In genomic region chr20:62923669-62924566, GRCh38 we compare ENCODE assay signal across 1 cellular context.
TF ChIP-seq lines count a peak whose summit lies in the region.

No MANE protein-coding gene starts in this region.

TF ChIP-seq in HepG2, 621 proteins besides CTCF, POLR2A, EP300 and RAD21 (continues in another document):
- no peak for TF ChIP-seq BCL3 (CRISPR knock-in tag; IDR thresholded peaks at IDR 0.05)
- TF ChIP-seq, protein P1, sequence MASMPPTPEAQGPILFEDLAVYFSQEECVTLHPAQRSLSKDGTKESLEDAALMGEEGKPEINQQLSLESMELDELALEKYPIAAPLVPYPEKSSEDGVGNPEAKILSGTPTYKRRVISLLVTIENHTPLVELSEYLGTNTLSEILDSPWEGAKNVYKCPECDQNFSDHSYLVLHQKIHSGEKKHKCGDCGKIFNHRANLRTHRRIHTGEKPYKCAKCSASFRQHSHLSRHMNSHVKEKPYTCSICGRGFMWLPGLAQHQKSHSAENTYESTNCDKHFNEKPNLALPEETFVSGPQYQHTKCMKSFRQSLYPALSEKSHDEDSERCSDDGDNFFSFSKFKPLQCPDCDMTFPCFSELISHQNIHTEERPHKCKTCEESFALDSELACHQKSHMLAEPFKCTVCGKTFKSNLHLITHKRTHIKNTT (CRISPR knock-in tag; IDR thresholded peaks at IDR 0.05) = no peak
- TF ChIP-seq TEAD2 (CRISPR knock-in tag; IDR thresholded peaks at IDR 0.05) = no peak
- TF ChIP-seq MAZ (IDR thresholded peaks at IDR 0.05; ENCODE audit: borderline replicate concordance, low read depth, low read length) = no peak
- TF ChIP-seq MAZ (CRISPR knock-in tag; IDR thresholded peaks at IDR 0.05; ENCODE audit: low read depth) = no peak
- peak; percentile 32; the same call in 1 of the 2 replicates for TF ChIP-seq MIER2 (CRISPR knock-in tag; IDR thresholded peaks at IDR 0.05)
- TF ChIP-seq ZNF260 (CRISPR knock-in tag; IDR thresholded peaks at IDR 0.05; ENCODE audit: borderline replicate concordance, low read depth) = no peak
- TF ChIP-seq, protein P2, sequence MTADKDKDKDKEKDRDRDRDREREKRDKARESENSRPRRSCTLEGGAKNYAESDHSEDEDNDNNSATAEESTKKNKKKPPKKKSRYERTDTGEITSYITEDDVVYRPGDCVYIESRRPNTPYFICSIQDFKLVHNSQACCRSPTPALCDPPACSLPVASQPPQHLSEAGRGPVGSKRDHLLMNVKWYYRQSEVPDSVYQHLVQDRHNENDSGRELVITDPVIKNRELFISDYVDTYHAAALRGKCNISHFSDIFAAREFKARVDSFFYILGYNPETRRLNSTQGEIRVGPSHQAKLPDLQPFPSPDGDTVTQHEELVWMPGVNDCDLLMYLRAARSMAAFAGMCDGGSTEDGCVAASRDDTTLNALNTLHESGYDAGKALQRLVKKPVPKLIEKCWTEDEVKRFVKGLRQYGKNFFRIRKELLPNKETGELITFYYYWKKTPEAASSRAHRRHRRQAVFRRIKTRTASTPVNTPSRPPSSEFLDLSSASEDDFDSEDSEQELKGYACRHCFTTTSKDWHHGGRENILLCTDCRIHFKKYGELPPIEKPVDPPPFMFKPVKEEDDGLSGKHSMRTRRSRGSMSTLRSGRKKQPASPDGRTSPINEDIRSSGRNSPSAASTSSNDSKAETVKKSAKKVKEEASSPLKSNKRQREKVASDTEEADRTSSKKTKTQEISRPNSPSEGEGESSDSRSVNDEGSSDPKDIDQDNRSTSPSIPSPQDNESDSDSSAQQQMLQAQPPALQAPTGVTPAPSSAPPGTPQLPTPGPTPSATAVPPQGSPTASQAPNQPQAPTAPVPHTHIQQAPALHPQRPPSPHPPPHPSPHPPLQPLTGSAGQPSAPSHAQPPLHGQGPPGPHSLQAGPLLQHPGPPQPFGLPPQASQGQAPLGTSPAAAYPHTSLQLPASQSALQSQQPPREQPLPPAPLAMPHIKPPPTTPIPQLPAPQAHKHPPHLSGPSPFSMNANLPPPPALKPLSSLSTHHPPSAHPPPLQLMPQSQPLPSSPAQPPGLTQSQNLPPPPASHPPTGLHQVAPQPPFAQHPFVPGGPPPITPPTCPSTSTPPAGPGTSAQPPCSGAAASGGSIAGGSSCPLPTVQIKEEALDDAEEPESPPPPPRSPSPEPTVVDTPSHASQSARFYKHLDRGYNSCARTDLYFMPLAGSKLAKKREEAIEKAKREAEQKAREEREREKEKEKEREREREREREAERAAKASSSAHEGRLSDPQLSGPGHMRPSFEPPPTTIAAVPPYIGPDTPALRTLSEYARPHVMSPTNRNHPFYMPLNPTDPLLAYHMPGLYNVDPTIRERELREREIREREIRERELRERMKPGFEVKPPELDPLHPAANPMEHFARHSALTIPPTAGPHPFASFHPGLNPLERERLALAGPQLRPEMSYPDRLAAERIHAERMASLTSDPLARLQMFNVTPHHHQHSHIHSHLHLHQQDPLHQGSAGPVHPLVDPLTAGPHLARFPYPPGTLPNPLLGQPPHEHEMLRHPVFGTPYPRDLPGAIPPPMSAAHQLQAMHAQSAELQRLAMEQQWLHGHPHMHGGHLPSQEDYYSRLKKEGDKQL (CRISPR knock-in tag; IDR thresholded peaks at IDR 0.05; ENCODE audit: low read depth) = 0 out of 2 replicates have a peak, but pooled peaks have one; percentile 56
- no peak for TF ChIP-seq NFKB2 (CRISPR knock-in tag; IDR thresholded peaks at IDR 0.05; ENCODE audit: borderline replicate concordance)
- no peak for TF ChIP-seq ZSCAN31 (CRISPR knock-in tag; IDR thresholded peaks at IDR 0.05; ENCODE audit: low read depth)
- no peak for TF ChIP-seq GABPA (IDR thresholded peaks at IDR 0.05; ENCODE audit: low read depth, low read length)
- TF ChIP-seq GABPA (CRISPR knock-in tag; IDR thresholded peaks at IDR 0.05; ENCODE audit: low read depth) = peak; percentile 13; the same call in 1 of the 2 replicates
- no peak; the same call in 1 of the 2 replicates for TF ChIP-seq ZNF124 (CRISPR knock-in tag; IDR thresholded peaks at IDR 0.05)
- no peak for TF ChIP-seq MTA1 (CRISPR knock-in tag; IDR thresholded peaks at IDR 0.05; ENCODE audit: borderline replicate concordance)
- TF ChIP-seq HOXA5 (CRISPR knock-in tag; IDR thresholded peaks at IDR 0.05) = no peak
- TF ChIP-seq ZNF224 (CRISPR knock-in tag; IDR thresholded peaks at IDR 0.05) = no peak
- TF ChIP-seq ZNF20 (CRISPR knock-in tag; IDR thresholded peaks at IDR 0.05) = no peak
- no peak for TF ChIP-seq GPN1 (CRISPR knock-in tag; IDR thresholded peaks at IDR 0.05; ENCODE audit: borderline replicate concordance)
- TF ChIP-seq, protein P3, sequence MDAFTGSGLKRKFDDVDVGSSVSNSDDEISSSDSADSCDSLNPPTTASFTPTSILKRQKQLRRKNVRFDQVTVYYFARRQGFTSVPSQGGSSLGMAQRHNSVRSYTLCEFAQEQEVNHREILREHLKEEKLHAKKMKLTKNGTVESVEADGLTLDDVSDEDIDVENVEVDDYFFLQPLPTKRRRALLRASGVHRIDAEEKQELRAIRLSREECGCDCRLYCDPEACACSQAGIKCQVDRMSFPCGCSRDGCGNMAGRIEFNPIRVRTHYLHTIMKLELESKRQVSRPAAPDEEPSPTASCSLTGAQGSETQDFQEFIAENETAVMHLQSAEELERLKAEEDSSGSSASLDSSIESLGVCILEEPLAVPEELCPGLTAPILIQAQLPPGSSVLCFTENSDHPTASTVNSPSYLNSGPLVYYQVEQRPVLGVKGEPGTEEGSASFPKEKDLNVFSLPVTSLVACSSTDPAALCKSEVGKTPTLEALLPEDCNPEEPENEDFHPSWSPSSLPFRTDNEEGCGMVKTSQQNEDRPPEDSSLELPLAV (CRISPR knock-in tag; conservative IDR thresholded peaks at IDR 0.05; ENCODE audit: low read depth) = no peak
- TF ChIP-seq THAP9 (CRISPR knock-in tag; IDR thresholded peaks at IDR 0.05; ENCODE audit: borderline replicate concordance) = no peak
- TF ChIP-seq ZNF570 (CRISPR knock-in tag; IDR thresholded peaks at IDR 0.05; ENCODE audit: borderline replicate concordance) = no peak
- TF ChIP-seq GATAD2A (CRISPR knock-in tag; IDR thresholded peaks at IDR 0.05) = peak; percentile 82
- TF ChIP-seq STAG1 (CRISPR knock-in tag; IDR thresholded peaks at IDR 0.05) = no peak
- no peak for TF ChIP-seq ATAD3A (CRISPR knock-in tag; IDR thresholded peaks at IDR 0.05)
- TF ChIP-seq MAFF (IDR thresholded peaks at IDR 0.05; ENCODE audit: low read depth, low read length) = peak; percentile 3; the same call in 1 of the 2 replicates
- TF ChIP-seq SKI (IDR thresholded peaks at IDR 0.05; ENCODE audit: partially characterized antibody) = peak; percentile 79
- TF ChIP-seq FOXA1 (IDR thresholded peaks at IDR 0.05) = no peak
- TF ChIP-seq FOXA1 (CRISPR knock-in tag; IDR thresholded peaks at IDR 0.05) = peak; percentile 85
- TF ChIP-seq ZNF136 (CRISPR knock-in tag; IDR thresholded peaks at IDR 0.05; ENCODE audit: low read depth) = no peak
- no peak for TF ChIP-seq ZNF75D (CRISPR knock-in tag; IDR thresholded peaks at IDR 0.05; ENCODE audit: borderline replicate concordance)
- TF ChIP-seq HOXD1 (CRISPR knock-in tag; IDR thresholded peaks at IDR 0.05) = no peak
- no peak for TF ChIP-seq FLYWCH1 (CRISPR knock-in tag; IDR thresholded peaks at IDR 0.05)
- TF ChIP-seq, protein P4, sequence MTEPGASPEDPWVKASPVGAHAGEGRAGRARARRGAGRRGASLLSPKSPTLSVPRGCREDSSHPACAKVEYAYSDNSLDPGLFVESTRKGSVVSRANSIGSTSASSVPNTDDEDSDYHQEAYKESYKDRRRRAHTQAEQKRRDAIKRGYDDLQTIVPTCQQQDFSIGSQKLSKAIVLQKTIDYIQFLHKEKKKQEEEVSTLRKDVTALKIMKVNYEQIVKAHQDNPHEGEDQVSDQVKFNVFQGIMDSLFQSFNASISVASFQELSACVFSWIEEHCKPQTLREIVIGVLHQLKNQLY (CRISPR knock-in tag; IDR thresholded peaks at IDR 0.05) = peak; percentile 50
- TF ChIP-seq ZNF3 (CRISPR knock-in tag; IDR thresholded peaks at IDR 0.05) = peak; percentile 64; the same call in 1 of the 2 replicates
- no peak for TF ChIP-seq RARG (CRISPR knock-in tag; IDR thresholded peaks at IDR 0.05; ENCODE audit: low read depth)
- no peak; the same call in 1 of the 2 replicates for TF ChIP-seq ZNF337 (CRISPR knock-in tag; IDR thresholded peaks at IDR 0.05; ENCODE audit: borderline replicate concordance, low read depth)
- no peak for TF ChIP-seq ZBTB46 (CRISPR knock-in tag; IDR thresholded peaks at IDR 0.05; ENCODE audit: borderline replicate concordance)
- peak; percentile 3; the same call in 1 of the 2 replicates for TF ChIP-seq MED1 (CRISPR knock-in tag; IDR thresholded peaks at IDR 0.05)
- TF ChIP-seq GATA4 (IDR thresholded peaks at IDR 0.05; ENCODE audit: borderline replicate concordance, low read depth) = no peak
- TF ChIP-seq ZNF775 (CRISPR knock-in tag; IDR thresholded peaks at IDR 0.05; ENCODE audit: borderline replicate concordance) = no peak
- no peak for TF ChIP-seq TCF12 (IDR thresholded peaks at IDR 0.05)
- no peak; the same call in 1 of the 2 replicates for TF ChIP-seq TCF12 (CRISPR knock-in tag; IDR thresholded peaks at IDR 0.05)
- TF ChIP-seq, protein P5, sequence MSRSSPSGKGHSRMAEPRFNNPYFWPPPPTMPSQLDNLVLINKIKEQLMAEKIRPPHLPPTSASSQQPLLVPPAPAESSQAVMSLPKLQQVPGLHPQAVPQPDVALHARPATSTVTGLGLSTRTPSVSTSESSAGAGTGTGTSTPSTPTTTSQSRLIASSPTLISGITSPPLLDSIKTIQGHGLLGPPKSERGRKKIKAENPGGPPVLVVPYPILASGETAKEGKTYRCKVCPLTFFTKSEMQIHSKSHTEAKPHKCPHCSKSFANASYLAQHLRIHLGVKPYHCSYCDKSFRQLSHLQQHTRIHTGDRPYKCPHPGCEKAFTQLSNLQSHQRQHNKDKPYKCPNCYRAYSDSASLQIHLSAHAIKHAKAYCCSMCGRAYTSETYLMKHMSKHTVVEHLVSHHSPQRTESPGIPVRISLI (CRISPR knock-in tag; IDR thresholded peaks at IDR 0.05; ENCODE audit: borderline replicate concordance) = no peak
- TF ChIP-seq KLF15 (CRISPR knock-in tag; IDR thresholded peaks at IDR 0.05; ENCODE audit: borderline replicate concordance) = no peak; the same call in 1 of the 2 replicates
- peak; percentile 75; the same call in 1 of the 2 replicates for TF ChIP-seq KAT8 (CRISPR knock-in tag; IDR thresholded peaks at IDR 0.05)
- TF ChIP-seq ZNF605 (CRISPR knock-in tag; IDR thresholded peaks at IDR 0.05) = no peak
- TF ChIP-seq CHD4 (IDR thresholded peaks at IDR 0.05; ENCODE audit: borderline replicate concordance, low read length) = peak; percentile 100
- TF ChIP-seq, protein P6, sequence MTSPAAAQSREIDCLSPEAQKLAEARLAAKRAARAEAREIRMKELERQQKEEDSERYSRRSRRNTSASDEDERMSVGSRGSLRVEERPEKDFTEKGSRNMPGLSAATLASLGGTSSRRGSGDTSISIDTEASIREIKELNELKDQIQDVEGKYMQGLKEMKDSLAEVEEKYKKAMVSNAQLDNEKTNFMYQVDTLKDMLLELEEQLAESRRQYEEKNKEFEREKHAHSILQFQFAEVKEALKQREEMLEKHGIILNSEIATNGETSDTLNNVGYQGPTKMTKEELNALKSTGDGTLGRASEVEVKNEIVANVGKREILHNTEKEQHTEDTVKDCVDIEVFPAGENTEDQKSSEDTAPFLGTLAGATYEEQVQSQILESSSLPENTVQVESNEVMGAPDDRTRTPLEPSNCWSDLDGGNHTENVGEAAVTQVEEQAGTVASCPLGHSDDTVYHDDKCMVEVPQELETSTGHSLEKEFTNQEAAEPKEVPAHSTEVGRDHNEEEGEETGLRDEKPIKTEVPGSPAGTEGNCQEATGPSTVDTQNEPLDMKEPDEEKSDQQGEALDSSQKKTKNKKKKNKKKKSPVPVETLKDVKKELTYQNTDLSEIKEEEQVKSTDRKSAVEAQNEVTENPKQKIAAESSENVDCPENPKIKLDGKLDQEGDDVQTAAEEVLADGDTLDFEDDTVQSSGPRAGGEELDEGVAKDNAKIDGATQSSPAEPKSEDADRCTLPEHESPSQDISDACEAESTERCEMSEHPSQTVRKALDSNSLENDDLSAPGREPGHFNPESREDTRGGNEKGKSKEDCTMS (CRISPR knock-in tag; conservative IDR thresholded peaks at IDR 0.05) = no peak
